ENCODE assay signal across 8 cellular contexts in the genomic region with DNA sequence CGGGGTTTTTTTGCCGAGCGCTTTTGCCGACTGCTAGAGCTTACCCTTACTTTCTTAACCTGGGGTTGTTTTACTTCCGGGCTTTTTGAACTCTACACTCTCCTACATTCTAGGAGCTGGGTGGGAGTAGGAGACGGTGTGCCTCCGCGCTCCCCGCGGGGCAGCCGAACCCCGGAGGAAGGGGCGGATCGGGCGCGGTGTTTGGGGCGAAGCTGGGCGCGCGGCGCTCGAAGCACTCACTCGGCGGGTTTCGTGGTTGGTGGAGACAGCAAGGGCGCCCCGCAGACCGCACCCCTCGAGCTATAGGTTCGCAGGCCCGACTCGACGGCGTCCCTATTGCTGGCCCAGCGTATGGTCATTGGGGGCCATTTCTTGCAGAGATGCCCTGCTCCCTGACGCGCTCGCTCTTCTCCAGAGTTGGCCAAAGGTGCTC. TPM values are rescaled to one million over a fixed set of nuclear protein-coding genes. Genes with fewer than 3 reads are reported as not detected.
DNase-seq lines count a peak whose midpoint lies in the region; ATAC-seq and TF ChIP-seq lines count a peak whose summit lies in the region.

No MANE protein-coding gene starts in this region.

- intact Hi-C loops in CD4-positive, alpha-beta memory T cell (cut with micrococcal nuclease): loop anchor here (1.0 kb wide), 4 partner anchors 40 to 436 kb away; a partner anchor contains a TSS

- peak overlapping the region; percentile 96 to 99 for H3K4me3 ChIP-seq in CD4-positive, alpha-beta memory T cell (ENCODE audit: low read length in 2 of 2)
- H3K4me3 ChIP-seq in NT2/D1 (ENCODE audit: insufficient read length, low read depth): peak overlapping the region; percentile 83
- H3K4me3 ChIP-seq in fibroblast of lung (replicated peaks in 1 of 4; ENCODE audit: control extremely low read depth in 1 of 4, insufficient read depth in 1 of 4, low read depth in 3 of 4, low read length in 4 of 4): peak overlapping the region; percentile 60 to 94 (median 81)

- ATAC-seq in GM19372 (IDR thresholded peaks at IDR 0.05; ENCODE audit: low read depth, unreplicated experiment): peak; percentile 60
- peak; percentile 58 for ATAC-seq in HG03457 (IDR thresholded peaks at IDR 0.05; ENCODE audit: unreplicated experiment)

- H3K9me3 ChIP-seq in CD4-positive, alpha-beta memory T cell (ENCODE audit: control insufficient read depth in 1 of 2, low read length in 2 of 2): no peaks in the 10 kb centered on the region
- H3K9me3 ChIP-seq in NT2/D1 (ENCODE audit: insufficient read depth, low read length): no peaks in the 10 kb centered on the region
- H3K9me3 ChIP-seq in fibroblast of lung (ENCODE audit: control insufficient read depth, insufficient read depth, low read depth, low read length): no peaks in the 10 kb centered on the region

- peak overlapping the region; percentile 93 for H3K4me2 ChIP-seq in fibroblast of lung (ENCODE audit: extremely low read depth, insufficient read depth, low read length)

- peak overlapping the region; percentile 99 to 100 (median 99) for H3K27ac Mint-ChIP-seq in CD4-positive, alpha-beta memory T cell
- peak overlapping the region; percentile 100 for H3K27ac Mint-ChIP-seq in neural crest cell (ENCODE audit: unreplicated experiment)

- no peaks in the 10 kb centered on the region for H3K79me2 ChIP-seq in fibroblast of lung (ENCODE audit: control insufficient read depth, insufficient read depth, low read length)

- H3K27ac ChIP-seq in CD4-positive, alpha-beta memory T cell (ENCODE audit: low read depth, low read length): peak overlapping the region; percentile 97
- H3K27ac ChIP-seq in fibroblast of lung (ENCODE audit: insufficient read depth, low read length) (peak overlapping the region; percentile 99), temporal lobe (ENCODE audit: low read depth, low read length) (peak overlapping the region; percentile 86)

- POLR2A ChIA-PET in CD4-positive, alpha-beta memory T cell (lab: Charles Lee; ENCODE audit: partially characterized antibody): interaction anchor here (0.6 to 2.4 kb wide), 18 partner anchors 9 to 1189 kb away, joined by 3 to 378 read pairs (median 4); a partner anchor contains a TSS

- H3K4me1 ChIP-seq in CD4-positive, alpha-beta memory T cell (ENCODE audit: insufficient read depth, low read length): peaks cover 17% of the 10 kb centered on the region
- H3K4me1 ChIP-seq in NT2/D1 (ENCODE audit: insufficient read depth, insufficient read length) (no peaks in the 10 kb centered on the region), fibroblast of lung (ENCODE audit: control insufficient read depth, extremely low read depth, insufficient read depth, low read length) (no peaks in the 10 kb centered on the region)

- TF ChIP-seq CTCF in fibroblast of lung (conservative IDR thresholded peaks at IDR 0.05 in 1 of 2, IDR thresholded peaks at IDR 0.05 in 1 of 2; ENCODE audit: low read depth in 1 of 2, low read length in 2 of 2): no peak
- peak; percentile 10 for TF ChIP-seq CTCF in neural crest cell (conservative IDR thresholded peaks at IDR 0.05)

- CTCF ChIA-PET in CD4-positive, alpha-beta memory T cell (lab: Charles Lee; ENCODE audit: partially characterized antibody): interaction anchor here (1.2 to 2.4 kb wide), 5 partner anchors 16 to 113 kb away, joined by 3 to 34 read pairs (median 5); no protein-coding TSS in a partner anchor

- H4K20me1 ChIP-seq in fibroblast of lung (ENCODE audit: control insufficient read depth, extremely low read depth, insufficient read depth, low read length): no peaks in the 10 kb centered on the region

- peaks cover 13 to 25% of the 10 kb centered on the region in 2 donors for H3K27me3 Mint-ChIP-seq in CD4-positive, alpha-beta memory T cell
- peaks cover 33% of the 10 kb centered on the region for H3K27me3 Mint-ChIP-seq in neural crest cell (ENCODE audit: low read depth)

- H3K9ac ChIP-seq in NT2/D1 (ENCODE audit: insufficient read length, low read depth): peak overlapping the region; percentile 94
- peak overlapping the region; percentile 92 for H3K9ac ChIP-seq in fibroblast of lung (ENCODE audit: insufficient read depth, low read length)

- peak overlapping the region; percentile 90 to 98 (median 96) for H3K4me3 Mint-ChIP-seq in CD4-positive, alpha-beta memory T cell
- peak overlapping the region; percentile 96 for H3K4me3 Mint-ChIP-seq in neural crest cell

- H3K4me1 Mint-ChIP-seq in CD4-positive, alpha-beta memory T cell: peaks cover 11 to 23% (median 18%) of the 10 kb centered on the region in 4 donors
- peaks cover 31% of the 10 kb centered on the region for H3K4me1 Mint-ChIP-seq in neural crest cell

- peak overlapping the region; percentile 99 for H2AFZ ChIP-seq in fibroblast of lung (ENCODE audit: low read length)

- peaks cover 10% of the 10 kb centered on the region for H3K36me3 ChIP-seq in CD4-positive, alpha-beta memory T cell (ENCODE audit: insufficient read depth, low read length)
- peaks cover 28% of the 10 kb centered on the region for H3K36me3 ChIP-seq in NT2/D1 (ENCODE audit: insufficient read depth, insufficient read length, low read length)
- no peaks in the 10 kb centered on the region for H3K36me3 ChIP-seq in fibroblast of lung (ENCODE audit: control insufficient read depth, insufficient read depth, low read length)

- peaks cover 0 to 20% (median 11%) of the 10 kb centered on the region in 8 donors for H3K9me3 Mint-ChIP-seq in CD4-positive, alpha-beta memory T cell
- peaks cover 3% of the 10 kb centered on the region for H3K9me3 Mint-ChIP-seq in neural crest cell

- DNase-seq in CD4-positive, alpha-beta memory T cell: no peak
- DNase-seq in NT2/D1 (ENCODE audit: low read depth, low spot score) (peak; percentile 60), fibroblast of lung (ENCODE audit: low read depth in 2 of 2) (peak in 1 of 2 donors; percentile 85), neural crest cell (ENCODE audit: low read depth, low spot score) (peak; percentile 69)
- peak; percentile 80 for DNase-seq in activated T-cell treated with anti-CD3 and anti-CD28 coated beads, Interleukin-2, amount 50 U/mL, for 1 hour

- H3K36me3 Mint-ChIP-seq in CD4-positive, alpha-beta memory T cell: peaks cover 31 to 43% of the 10 kb centered on the region in 2 donors
- peaks cover 17% of the 10 kb centered on the region for H3K36me3 Mint-ChIP-seq in neural crest cell (ENCODE audit: low read depth)

- peaks cover 6% of the 10 kb centered on the region for H3K27me3 ChIP-seq in CD4-positive, alpha-beta memory T cell (ENCODE audit: insufficient read depth, low read length)
- H3K27me3 ChIP-seq in NT2/D1 (ENCODE audit: insufficient read depth, insufficient read length) (no peaks in the 10 kb centered on the region), fibroblast of lung (ENCODE audit: control insufficient read depth, insufficient read depth, low read length) (no peaks in the 10 kb centered on the region)

RNA-seq across cellular contexts. Expression of a gene that starts 0.2 kb away (rescaled TPM):
- total RNA-seq in CD4-positive, alpha-beta memory T cell: 10 to 100 TPM; 22.4 to 24.0 TPM
- 10 to 100 TPM; 11.1 to 12.4 TPM for polyA plus RNA-seq in CD4-positive, alpha-beta memory T cell
- total RNA-seq in fibroblast of lung (16.4 and 19.0 TPM in 2 replicates), neural crest cell (30.5 and 31.2 TPM in 2 replicates), temporal lobe (37.1 TPM)
- 4.0 and 5.2 TPM in 2 replicates for polyA plus RNA-seq in fibroblast of lung
- 2.1 and 2.5 TPM in 2 replicates for polyA plus RNA-seq in fibroblast of lung (2012)
- polyA minus RNA-seq in fibroblast of lung (ENCODE audit: low replicate concordance): 0.15 and 1.2 TPM in 2 replicates

Comparison
In these comparisons a context has a peak if more than half of its experiments do, and no peak if none do; other contexts are left out.
1. DNase-seq: peak in NT2/D1 (single experiment), activated T-cell treated with anti-CD3 and anti-CD28 coated beads, Interleukin-2, amount 50 U/mL, for 1 hour (single experiment) and neural crest cell (single experiment); none in CD4-positive, alpha-beta memory T cell (0 of 5).
2. Peak in every context shown above with its lines, with median percentiles within 50 percentile points of each other: H3K27ac ChIP-seq and H3K4me3 ChIP-seq.